13 cellular contexts compared by ENCODE assay signal in genomic region chr3:14650193-14650592, GRCh38. TPM values are rescaled to one million over a fixed set of nuclear protein-coding genes. Genes with fewer than 3 reads are reported as not detected.
DNase-seq lines count a peak whose midpoint lies in the region; ATAC-seq and TF ChIP-seq lines count a peak whose summit lies in the region.
"Had no signal": no experiment of that assay in that cellular context is flagged by ENCODE, and none has a peak within 500 bp of the region (broad histone marks: within the 10 kb centered on the region; RNA-seq: fewer than 3 reads in every experiment).

No MANE protein-coding gene starts in this region.

- TF ChIP-seq CTCF in Panc1 (IDR thresholded peaks at IDR 0.05): no peak
- no peak for TF ChIP-seq CTCF in endodermal cell (conservative IDR thresholded peaks at IDR 0.05)

- H3K4me3 Mint-ChIP-seq in activated T-cell treated with anti-CD3 and anti-CD28 coated beads, Interleukin-2, amount 50 U/mL, for 72 hours: peak overlapping the region; percentile 95 to 100
- peak overlapping the region; percentile 95 for H3K4me3 Mint-ChIP-seq in endodermal cell
- H3K4me3 Mint-ChIP-seq in stimulated activated naive CD8-positive, alpha-beta T cell treated with anti-CD3 and anti-CD28 coated beads, Interleukin-15, amount 100 ng/mL, for 72 hours: peak overlapping the region; percentile 97 to 99

- H3K9me3 ChIP-seq in Panc1 (ENCODE audit: control insufficient read depth, insufficient read depth, low read depth, low read length): no peaks in the 10 kb centered on the region
- H3K9me3 ChIP-seq in endodermal cell (ENCODE audit: control insufficient read depth, low read length): no peaks in the 10 kb centered on the region
- H3K9me3 ChIP-seq: upper lobe of right lung had no signal

- H3K4me1 ChIP-seq in Panc1 (ENCODE audit: control insufficient read depth, insufficient read depth, low read length): peaks cover 18% of the 10 kb centered on the region
- peaks cover 5% of the 10 kb centered on the region for H3K4me1 ChIP-seq in endodermal cell (ENCODE audit: control insufficient read depth, insufficient read depth, low read length)

- H3K4me1 Mint-ChIP-seq in activated T-cell treated with anti-CD3 and anti-CD28 coated beads, Interleukin-2, amount 50 U/mL, for 72 hours (ENCODE audit: low read depth): peaks cover 47% of the 10 kb centered on the region
- peaks cover 3% of the 10 kb centered on the region for H3K4me1 Mint-ChIP-seq in endodermal cell
- peaks cover 42% of the 10 kb centered on the region for H3K4me1 Mint-ChIP-seq in stimulated activated naive CD8-positive, alpha-beta T cell treated with anti-CD3 and anti-CD28 coated beads, Interleukin-15, amount 100 ng/mL, for 72 hours

- peak overlapping the region; percentile 80 for H3K27ac Mint-ChIP-seq in activated T-cell treated with anti-CD3 and anti-CD28 coated beads, Interleukin-2, amount 50 U/mL, for 72 hours
- H3K27ac Mint-ChIP-seq in endodermal cell: no peak overlapping the region
- peak overlapping the region in 1 of 2 donors; percentile 98 for H3K27ac Mint-ChIP-seq in stimulated activated naive CD8-positive, alpha-beta T cell treated with anti-CD3 and anti-CD28 coated beads, Interleukin-15, amount 100 ng/mL, for 72 hours

- no peak for ATAC-seq in activated T-cell treated with anti-CD3 and anti-CD28 coated beads, Interleukin-2, amount 50 U/mL, for 72 hours (replicated peaks in 1 of 2)
- ATAC-seq in Panc1: no peak
- ATAC-seq in stimulated activated naive CD8-positive, alpha-beta T cell treated with anti-CD3 and anti-CD28 coated beads, Interleukin-15, amount 100 ng/mL, for 72 hours: no peak
- ATAC-seq in HG02884 (IDR thresholded peaks at IDR 0.05; ENCODE audit: unreplicated experiment): no peak
- ATAC-seq: upper lobe of right lung had no signal

- H3K36me3 ChIP-seq in Panc1 (ENCODE audit: control insufficient read depth, insufficient read depth, low read length): peaks cover 15% of the 10 kb centered on the region
- peaks cover 13% of the 10 kb centered on the region for H3K36me3 ChIP-seq in endodermal cell (ENCODE audit: control insufficient read depth, insufficient read depth, low read length)

- in situ Hi-C loops in Panc1 (cut with HindIII; ENCODE audit: low pct_unique_long_range_greater_than_20kb, low sequenced_read_pairs): no loop called here

- H3K36me3 Mint-ChIP-seq in activated T-cell treated with anti-CD3 and anti-CD28 coated beads, Interleukin-2, amount 50 U/mL, for 72 hours (ENCODE audit: insufficient read depth in 2 of 2): peaks cover 3% of the 10 kb centered on the region in 2 donors
- H3K36me3 Mint-ChIP-seq in endodermal cell (ENCODE audit: low read depth): peaks cover 5% of the 10 kb centered on the region

- H3K9ac ChIP-seq in endodermal cell (ENCODE audit: extremely low read depth, low read length, poor library complexity, severe bottlenecking): no peak overlapping the region

- H3K27ac ChIP-seq in Panc1 (ENCODE audit: low read length) (peak overlapping the region; percentile 88), endodermal cell (ENCODE audit: low read depth, low read length) (no peak overlapping the region)

- no peaks in the 10 kb centered on the region for H3K9me3 Mint-ChIP-seq in activated T-cell treated with anti-CD3 and anti-CD28 coated beads, Interleukin-2, amount 50 U/mL, for 72 hours
- no peaks in the 10 kb centered on the region for H3K9me3 Mint-ChIP-seq in endodermal cell
- no peaks in the 10 kb centered on the region for H3K9me3 Mint-ChIP-seq in stimulated activated naive CD8-positive, alpha-beta T cell treated with anti-CD3 and anti-CD28 coated beads, Interleukin-15, amount 100 ng/mL, for 72 hours

- H3K27me3 Mint-ChIP-seq in activated T-cell treated with anti-CD3 and anti-CD28 coated beads, Interleukin-2, amount 50 U/mL, for 72 hours (ENCODE audit: low read depth): no peaks in the 10 kb centered on the region
- peaks cover 21% of the 10 kb centered on the region for H3K27me3 Mint-ChIP-seq in endodermal cell (ENCODE audit: insufficient read depth)
- no peaks in the 10 kb centered on the region for H3K27me3 Mint-ChIP-seq in stimulated activated naive CD8-positive, alpha-beta T cell treated with anti-CD3 and anti-CD28 coated beads, Interleukin-15, amount 100 ng/mL, for 72 hours

- POLR2A ChIA-PET in Panc1 (lab: Charles Lee): interaction anchor here (0.7 to 1.1 kb wide), 3 partner anchors 141 to 882 kb away, joined by 3 to 7 read pairs (median 4); no protein-coding TSS in a partner anchor

- BruUV-seq in Panc1 (replicated peaks; lab: Mats Ljungman, UMichigan): no TSS peak

- 95 to 96% methylated on average over 4 of the region's 4 CpGs for WGBS in endodermal cell (ENCODE audit: insufficient coverage in 1 of 2, insufficient read length in 1 of 2), 2 experiments

- H3K27me3 ChIP-seq in Panc1 (ENCODE audit: control insufficient read depth, insufficient read depth, low read length) (no peaks in the 10 kb centered on the region), endodermal cell (ENCODE audit: control insufficient read depth, insufficient read depth, low read length, poor library complexity, severe bottlenecking) (peaks cover 13% of the 10 kb centered on the region)
- H3K27me3 ChIP-seq: upper lobe of right lung had no signal

- DNase-seq in activated T-cell treated with anti-CD3 and anti-CD28 coated beads, Interleukin-2, amount 50 U/mL, for 72 hours: no peak
- no peak for DNase-seq in activated T-cell treated with anti-CD3 and anti-CD28 coated beads, Interleukin-2, amount 50 U/mL, for 1 hour
- DNase-seq in Panc1 (ENCODE audit: low read depth, low spot score) (no peak), endodermal cell (no peak), NOMO-1 treated with dmso at 0.1 percent for 144 hours (lab: John Stamatoyannopoulos, UW; ENCODE audit: unreplicated experiment) (no peak)
- no peak for DNase-seq in stimulated activated naive CD8-positive, alpha-beta T cell treated with anti-CD3 and anti-CD28 coated beads, Interleukin-15, amount 100 ng/mL, for 72 hours
- DNase-seq in stimulated activated CD8-positive, alpha-beta memory T cell treated with anti-CD3 and anti-CD28 coated beads, Interleukin-4, amount 100 ng/mL, for 48 hours: no peak
- DNase-seq: activated effector memory CD4-positive, alpha-beta T cell treated with anti-CD3 and anti-CD28 coated beads, Interleukin-2, amount 50 U/mL, for 16 hours; GDM1; NCI-H226; upper lobe of right lung had no signal

- intact Hi-C loops in Panc1 (cut with micrococcal nuclease; ENCODE audit: unreplicated experiment): no loop called here

- H3K4me3 ChIP-seq in Panc1 (ENCODE audit: low read depth in 2 of 2, low read length in 2 of 2): peak overlapping the region in 1 of 2 experiments; percentile 75; a peak in 1 of 4 replicates
- no peak overlapping the region for H3K4me3 ChIP-seq in endodermal cell (ENCODE audit: low read length)

- CTCF ChIA-PET in Panc1 (lab: Charles Lee): interaction anchor here (0.7 kb wide), 1 partner anchor 1031 kb away, joined by 3 read pairs; no protein-coding TSS in a partner anchor

RNA-seq across cellular contexts. Expression of gene CCDC174, which starts 1.4 kb away (rescaled TPM):
- total RNA-seq in activated T-cell treated with anti-CD3 and anti-CD28 coated beads, Interleukin-2, amount 50 U/mL, for 72 hours: 10 to 100 TPM; 33.9 to 34.3 TPM
- total RNA-seq in Panc1 (2021; ENCODE audit: unreplicated experiment): 10.6 TPM
- 5.9 TPM for polyA plus RNA-seq in Panc1 (2012; ENCODE audit: insufficient read length)
- 10 to 100 TPM; 18.7 to 20.1 TPM for total RNA-seq in endodermal cell
- polyA plus RNA-seq in endodermal cell (2013, experiment 1 of 2): 20.8 TPM
- 16.6 TPM for polyA plus RNA-seq in endodermal cell (2013, experiment 2 of 2)

RNA-seq across cellular contexts. Expression of gene C3orf20, which starts 24.7 kb away (rescaled TPM):
- total RNA-seq in activated T-cell treated with anti-CD3 and anti-CD28 coated beads, Interleukin-2, amount 50 U/mL, for 72 hours: 1 to 10 TPM in 1 of 2 donors, under 1 TPM in 1; 0.51 to 1.1 TPM
- total RNA-seq in Panc1 (2021; ENCODE audit: unreplicated experiment) (not detected), endodermal cell (not detected)
- 0.08 TPM for polyA plus RNA-seq in Panc1 (2012; ENCODE audit: insufficient read length)
- polyA plus RNA-seq in endodermal cell (2013, experiment 1 of 2): not detected
- not detected for polyA plus RNA-seq in endodermal cell (2013, experiment 2 of 2)
- total RNA-seq: M059J had no signal
